ENCODE assay signal across 19 cellular contexts in genomic region chr5:60805470-60805869, GRCh38.
"Had no signal": no experiment of that assay in that cellular context is flagged by ENCODE, and none has a peak within 500 bp of the region (broad histone marks: within the 10 kb centered on the region; RNA-seq: fewer than 3 reads in every experiment).

No MANE protein-coding gene starts in this region.

- H3K4me3 ChIP-seq: coronary artery, gastrocnemius medialis, heart left ventricle, left ventricle myocardium inferior, thoracic aorta, upper lobe of right lung had no signal

- H3K27ac ChIP-seq: brain microvascular endothelial cell, coronary artery, gastrocnemius medialis, heart left ventricle, left ventricle myocardium inferior, thoracic aorta, upper lobe of right lung had no signal

- H3K27ac Mint-ChIP-seq: activated B cell treated with CpG ODN at 0.5 μM for 24 hours; naive B cell; stimulated activated naive B cell treated with anti-CD40 and anti-IgM and Interleukin-4, amounts not matched to agents 10 μg/mL and 1 μg/mL and 100 μg/mL, for 72 hours; T-helper 2 cell treated with Interferon-gamma antibody and Interleukin-4, amounts not matched to agents 5 μg/mL and 100 μg/mL, for 36 hours had no signal

- H3K4me1 ChIP-seq: gastrocnemius medialis, heart left ventricle, left ventricle myocardium inferior, upper lobe of right lung had no signal

- H3K27me3 Mint-ChIP-seq: activated B cell treated with CpG ODN at 0.5 μM for 24 hours; stimulated activated naive B cell treated with anti-CD40 and anti-IgM and Interleukin-4, amounts not matched to agents 10 μg/mL and 1 μg/mL and 100 μg/mL, for 72 hours had no signal

- H3K4me1 Mint-ChIP-seq: activated B cell treated with CpG ODN at 0.5 μM for 24 hours, naive B cell, neural crest cell had no signal

- DNase-seq: activated B cell treated with CpG ODN at 0.5 μM for 24 hours; activated CD4-positive, alpha-beta T cell treated with anti-CD3 and anti-CD28 coated beads for 48 hours; activated CD8-positive, alpha-beta memory T cell treated with anti-CD3 and anti-CD28 coated beads, Interleukin-2, amount 50 U/mL, for 4 hours; activated effector memory CD4-positive, alpha-beta T cell treated with anti-CD3 and anti-CD28 coated beads, Interleukin-2, amount 50 U/mL, for 16 hours; activated naive CD4-positive, alpha-beta T cell treated with anti-CD3 and anti-CD28 coated beads, Interleukin-2, amount 50 U/mL, for 16 hours; activated T-cell treated with anti-CD3 and anti-CD28 coated beads, Interleukin-2, amount 50 U/mL, for 4 hours; aorta; brain microvascular endothelial cell; gastrocnemius medialis; heart left ventricle; left ventricle myocardium inferior; naive B cell; retina; stimulated activated naive B cell treated with anti-CD40 and anti-IgM and Interleukin-4, amounts not matched to agents 10 μg/mL and 1 μg/mL and 100 μg/mL, for 72 hours; upper lobe of right lung had no signal

- ATAC-seq: activated T-cell treated with anti-CD3 and anti-CD28 coated beads, Interleukin-2, amount 50 U/mL, for 4 hours; gastrocnemius medialis; heart left ventricle; stimulated activated naive B cell treated with anti-CD40 and anti-IgM and Interleukin-4, amounts not matched to agents 10 μg/mL and 1 μg/mL and 100 μg/mL, for 72 hours; upper lobe of right lung had no signal

- H3K9me3 ChIP-seq: gastrocnemius medialis, left ventricle myocardium inferior, thoracic aorta, upper lobe of right lung had no signal

- H3K36me3 Mint-ChIP-seq: stimulated activated naive B cell treated with anti-CD40 and anti-IgM and Interleukin-4, amounts not matched to agents 10 μg/mL and 1 μg/mL and 100 μg/mL, for 72 hours had no signal

- H3K27me3 ChIP-seq: brain microvascular endothelial cell, gastrocnemius medialis, heart left ventricle, upper lobe of right lung had no signal

- H3K36me3 ChIP-seq: brain microvascular endothelial cell, gastrocnemius medialis, heart left ventricle, left ventricle myocardium inferior, thoracic aorta, upper lobe of right lung had no signal

- H3K9me3 Mint-ChIP-seq: activated B cell treated with CpG ODN at 0.5 μM for 24 hours; activated T-cell treated with anti-CD3 and anti-CD28 coated beads, Interleukin-2, amount 50 U/mL, for 4 hours; stimulated activated naive B cell treated with anti-CD40 and anti-IgM and Interleukin-4, amounts not matched to agents 10 μg/mL and 1 μg/mL and 100 μg/mL, for 72 hours; T-helper 2 cell treated with Interferon-gamma antibody and Interleukin-4, amounts not matched to agents 5 μg/mL and 100 μg/mL, for 36 hours had no signal

- H3K4me3 Mint-ChIP-seq: activated B cell treated with CpG ODN at 0.5 μM for 24 hours; activated T-cell treated with anti-CD3 and anti-CD28 coated beads, Interleukin-2, amount 50 U/mL, for 4 hours; naive B cell; neural crest cell; stimulated activated naive B cell treated with anti-CD40 and anti-IgM and Interleukin-4, amounts not matched to agents 10 μg/mL and 1 μg/mL and 100 μg/mL, for 72 hours; T-helper 2 cell treated with Interferon-gamma antibody and Interleukin-4, amounts not matched to agents 5 μg/mL and 100 μg/mL, for 36 hours had no signal
